In genomic region chr3:180358179-180358578, GRCh38 we compare ENCODE assay signal across 15 cellular contexts.
"Had no signal": no experiment of that assay in that cellular context is flagged by ENCODE, and none has a peak within 500 bp of the region (broad histone marks: within the 10 kb centered on the region; RNA-seq: fewer than 3 reads in every experiment).

No MANE protein-coding gene starts in this region.

- ATAC-seq: activated naive CD8-positive, alpha-beta T cell treated with anti-CD3 and anti-CD28 coated beads, Interleukin-2, amount 50 U/mL, for 24 hours; gastrocnemius medialis; stimulated activated naive B cell treated with anti-CD40 and anti-IgM and Interleukin-4, amounts not matched to agents 10 μg/mL and 1 μg/mL and 100 μg/mL, for 72 hours; T-helper 17 cell; WTC11 had no signal

- H3K36me3 Mint-ChIP-seq: stimulated activated naive B cell treated with anti-CD40 and anti-IgM and Interleukin-4, amounts not matched to agents 10 μg/mL and 1 μg/mL and 100 μg/mL, for 72 hours; WTC11 had no signal

- DNase-seq: activated CD4-positive, alpha-beta T cell treated with anti-CD3 and anti-CD28 coated beads for 48 hours; activated naive CD4-positive, alpha-beta T cell treated with Interleukin-2 at 50 U/mL for 16 hours; activated naive CD8-positive, alpha-beta T cell treated with anti-CD3 and anti-CD28 coated beads, Interleukin-2, amount 50 U/mL, for 24 hours; caudate nucleus; gastrocnemius medialis; left ventricle myocardium inferior; mesenchymal stem cell; sigmoid colon; stimulated activated CD4-positive, alpha-beta T cell treated with anti-CD3 and anti-CD28 coated beads, Interleukin-2, amount 100 ng/mL, for 24 hours; stimulated activated naive B cell treated with anti-CD40 and anti-IgM and Interleukin-4, amounts not matched to agents 10 μg/mL and 1 μg/mL and 100 μg/mL, for 72 hours; T-helper 17 cell; trophoblast cell had no signal

- H3K4me3 Mint-ChIP-seq: activated naive CD8-positive, alpha-beta T cell treated with anti-CD3 and anti-CD28 coated beads, Interleukin-2, amount 50 U/mL, for 24 hours; stimulated activated naive B cell treated with anti-CD40 and anti-IgM and Interleukin-4, amounts not matched to agents 10 μg/mL and 1 μg/mL and 100 μg/mL, for 72 hours; T-helper 17 cell; WTC11 had no signal

- H3K27me3 Mint-ChIP-seq: stimulated activated naive B cell treated with anti-CD40 and anti-IgM and Interleukin-4, amounts not matched to agents 10 μg/mL and 1 μg/mL and 100 μg/mL, for 72 hours; T-helper 17 cell had no signal

- H3K4me1 ChIP-seq: ascending aorta, esophagus muscularis mucosa, gastrocnemius medialis, left ventricle myocardium inferior, sigmoid colon had no signal

- H3K36me3 ChIP-seq: ascending aorta, esophagus muscularis mucosa, gastrocnemius medialis, left ventricle myocardium inferior, sigmoid colon had no signal

- H3K9me3 ChIP-seq: ascending aorta, esophagus muscularis mucosa, gastrocnemius medialis, left ventricle myocardium inferior, sigmoid colon had no signal

- H3K4me1 Mint-ChIP-seq: activated naive CD8-positive, alpha-beta T cell treated with anti-CD3 and anti-CD28 coated beads, Interleukin-2, amount 50 U/mL, for 24 hours; stimulated activated naive B cell treated with anti-CD40 and anti-IgM and Interleukin-4, amounts not matched to agents 10 μg/mL and 1 μg/mL and 100 μg/mL, for 72 hours; T-helper 17 cell had no signal

- H3K27ac Mint-ChIP-seq: activated naive CD8-positive, alpha-beta T cell treated with anti-CD3 and anti-CD28 coated beads, Interleukin-2, amount 50 U/mL, for 24 hours; stimulated activated naive B cell treated with anti-CD40 and anti-IgM and Interleukin-4, amounts not matched to agents 10 μg/mL and 1 μg/mL and 100 μg/mL, for 72 hours; T-helper 17 cell; WTC11 had no signal

- H3K27me3 ChIP-seq: ascending aorta, esophagus muscularis mucosa, gastrocnemius medialis, sigmoid colon had no signal

- H3K4me3 ChIP-seq: ascending aorta, esophagus muscularis mucosa, gastrocnemius medialis, left ventricle myocardium inferior, sigmoid colon had no signal

- H3K27ac ChIP-seq: ascending aorta, esophagus muscularis mucosa, gastrocnemius medialis, left ventricle myocardium inferior, sigmoid colon had no signal
